ENCODE assay signal across 12 cellular contexts in genomic region chr19:38830039-38830733, GRCh38. TPM values are rescaled to one million over a fixed set of nuclear protein-coding genes. Genes with fewer than 3 reads are reported as not detected.
DNase-seq lines count a peak whose midpoint lies in the region; ATAC-seq and TF ChIP-seq lines count a peak whose summit lies in the region.
"Had no signal": no experiment of that assay in that cellular context is flagged by ENCODE, and none has a peak within 500 bp of the region (broad histone marks: within the 10 kb centered on the region; RNA-seq: fewer than 3 reads in every experiment).

No MANE protein-coding gene starts in this region.

- peaks cover 14% of the 10 kb centered on the region for H3K36me3 ChIP-seq in CD8-positive, alpha-beta T cell (ENCODE audit: insufficient read depth, low read length)
- peaks cover 30% of the 10 kb centered on the region for H3K36me3 ChIP-seq in OCI-LY7 (ENCODE audit: insufficient read depth, low read length)

- H3K9me2 ChIP-seq in OCI-LY7 (ENCODE audit: insufficient read depth, low read length): no peaks in the 10 kb centered on the region

- no peak overlapping the region for H2AFZ ChIP-seq in OCI-LY7 (ENCODE audit: low read length)

- peaks cover 21% of the 10 kb centered on the region for H3K4me1 ChIP-seq in CD8-positive, alpha-beta T cell (ENCODE audit: insufficient read depth, low read length)
- peaks cover 17% of the 10 kb centered on the region for H3K4me1 ChIP-seq in OCI-LY7 (ENCODE audit: insufficient read depth, low read length, poor library complexity, severe bottlenecking)

- intact Hi-C loops in CD8-positive, alpha-beta T cell (cut with DNase I, micrococcal nuclease): loop anchor here (2.0 to 10.0 kb wide), 6 partner anchors 61 to 1772 kb away; partner anchors contain the start of genes EIF3K (in 1 of the 2), LTBP4 (in 1 of the 2), MAP4K1 (in 1 of the 2) and SUPT5H (in 1 of the 2)
- intact Hi-C loops in OCI-LY7 (cut with micrococcal nuclease; ENCODE audit: unreplicated experiment): no loop called here
- intact Hi-C loops in dorsolateral prefrontal cortex (cut with DNase I): loop anchor here (5.0 kb wide), 6 partner anchors 67 to 428 kb away; partner anchors contain the start of genes NFKBIB (in 2 of the 2), SIRT2 (in 2 of the 2), ACTN4 (in 1 of the 2) and EIF3K (in 1 of the 2)

- peaks cover 7% of the 10 kb centered on the region; the same call in 1 of the 2 replicates for H3K79me2 ChIP-seq in OCI-LY7 (ENCODE audit: insufficient read depth, low read depth, low read length)

- no peak overlapping the region for H3K27ac Mint-ChIP-seq in CD8-positive, alpha-beta T cell
- H3K27ac Mint-ChIP-seq in osteocyte (ENCODE audit: unreplicated experiment): peak overlapping the region; percentile 97

- no peak for TF ChIP-seq CTCF in CD8-positive, alpha-beta T cell (IDR thresholded peaks at IDR 0.05)
- TF ChIP-seq CTCF in OCI-LY7 (conservative IDR thresholded peaks at IDR 0.05; ENCODE audit: low read length) (no peak), dorsolateral prefrontal cortex (IDR thresholded peaks at IDR 0.05 in 54 of 56, conservative IDR thresholded peaks at IDR 0.05 in 2 of 56; ENCODE audit: low read depth in 1 of 56, partially characterized antibody in 56 of 56) (no peak), osteocyte (IDR thresholded peaks at IDR 0.05) (no peak)

- H3K27me3 Mint-ChIP-seq in CD8-positive, alpha-beta T cell (ENCODE audit: low read depth): no peaks in the 10 kb centered on the region
- no peaks in the 10 kb centered on the region for H3K27me3 Mint-ChIP-seq in osteocyte (ENCODE audit: unreplicated experiment)

- H3K4me3 Mint-ChIP-seq in CD8-positive, alpha-beta T cell: peak overlapping the region; percentile 90
- H3K4me3 Mint-ChIP-seq in osteocyte (ENCODE audit: unreplicated experiment): peak overlapping the region; percentile 82

- peak overlapping the region; percentile 100; the same call in 1 of the 2 replicates for H3K4me2 ChIP-seq in OCI-LY7 (ENCODE audit: low read length)

- H3K9me3 Mint-ChIP-seq in CD8-positive, alpha-beta T cell: no peaks in the 10 kb centered on the region
- no peaks in the 10 kb centered on the region for H3K9me3 Mint-ChIP-seq in osteocyte (ENCODE audit: unreplicated experiment)

- no peaks in the 10 kb centered on the region for H3K27me3 ChIP-seq in CD8-positive, alpha-beta T cell (ENCODE audit: insufficient read depth, low read length)
- H3K27me3 ChIP-seq in dorsolateral prefrontal cortex: no peaks in the 10 kb centered on the region
- H3K27me3 ChIP-seq: vagina had no signal

- no TSS peak for BruUV-seq in OCI-LY7 (replicated peaks; lab: Mats Ljungman, UMichigan)

- CTCF ChIA-PET in CD8-positive, alpha-beta T cell (lab: Charles Lee): interaction anchor here (1.0 to 1.2 kb wide), 2 partner anchors 11 to 57 kb away, joined by 3 read pairs; no protein-coding TSS in a partner anchor
- CTCF ChIA-PET in OCI-LY7 (lab: Charles Lee; ENCODE audit: unreplicated experiment): no interaction called here

- H3K36me3 Mint-ChIP-seq in CD8-positive, alpha-beta T cell: peaks cover 47% of the 10 kb centered on the region
- H3K36me3 Mint-ChIP-seq in osteocyte (ENCODE audit: unreplicated experiment): peaks cover 22% of the 10 kb centered on the region

- no peaks in the 10 kb centered on the region for H3K9me3 ChIP-seq in CD8-positive, alpha-beta T cell (ENCODE audit: low read length)
- H3K9me3 ChIP-seq in OCI-LY7 (ENCODE audit: low read length): no peaks in the 10 kb centered on the region
- H3K9me3 ChIP-seq: vagina had no signal

- no peak overlapping the region for H3K27ac ChIP-seq in CD8-positive, alpha-beta T cell (ENCODE audit: low read depth, low read length)
- H3K27ac ChIP-seq in OCI-LY7 (ENCODE audit: low read depth, low read length, poor library complexity, severe bottlenecking) (no peak overlapping the region), dorsolateral prefrontal cortex (peak overlapping the region in 2 of 59 donors; percentile 90 to 92)

- no peak for DNase-seq in CD8-positive, alpha-beta T cell
- DNase-seq in OCI-LY7 (ENCODE audit: low spot score) (no peak), dorsolateral prefrontal cortex (no peak), osteocyte (ENCODE audit: extremely low spot score, unreplicated experiment) (no peak), hippocampal formation (lab: John Stamatoyannopoulos, UW) (no peak), cerebellum (ENCODE audit: low spot score) (no peak), NCI-H1417 treated with DMSO at 0.1 percent for 48 hours (lab: John Stamatoyannopoulos, UW) (no peak)
- DNase-seq in stimulated activated CD8-positive, alpha-beta memory T cell treated with anti-CD3 and anti-CD28 coated beads, Interleukin-4, amount 100 ng/mL, for 48 hours: no peak
- DNase-seq: activated gamma-delta T cell, RPMI8226 had no signal

- POLR2A ChIA-PET in CD8-positive, alpha-beta T cell (lab: Charles Lee): interaction anchor here (0.6 to 3.1 kb wide), 3 partner anchors 11 to 19 kb away, joined by 3 to 38 read pairs (median 27); partner anchors contain the start of gene HNRNPL
- POLR2A ChIA-PET in OCI-LY7 (lab: Charles Lee): interaction anchor here (0.5 to 1.0 kb wide), 4 partner anchors 21 to 834 kb away, joined by 3 to 5 read pairs (median 4); no protein-coding TSS in a partner anchor

- H3K4me1 Mint-ChIP-seq in CD8-positive, alpha-beta T cell (ENCODE audit: low read depth): peaks cover 43% of the 10 kb centered on the region
- H3K4me1 Mint-ChIP-seq in osteocyte (ENCODE audit: unreplicated experiment): peaks cover 16% of the 10 kb centered on the region

- ATAC-seq in CD8-positive, alpha-beta T cell: no peak

- no peaks in the 10 kb centered on the region for H4K20me1 ChIP-seq in OCI-LY7 (ENCODE audit: insufficient read depth, low read length)

- no peak overlapping the region for H3K4me3 ChIP-seq in CD8-positive, alpha-beta T cell (ENCODE audit: low read depth, low read length)
- H3K4me3 ChIP-seq in OCI-LY7 (ENCODE audit: low read depth, low read length, poor library complexity, severe bottlenecking): peak overlapping the region; percentile 85
- peak overlapping the region in 30 of 59 donors; percentile 72 to 96 (median 85) for H3K4me3 ChIP-seq in dorsolateral prefrontal cortex

RNA-seq across cellular contexts. Expression of gene ECH1, which starts 1.4 kb away (rescaled TPM):
- total RNA-seq in CD8-positive, alpha-beta T cell: 10 to 100 TPM; 30.1 to 32.8 TPM
- 68.8 and 70.9 TPM in 2 replicates for total RNA-seq in OCI-LY7 (2014; rRNA removed; shearing (Covaris generic))
- total RNA-seq in OCI-LY7 (2022) (124 and 134 TPM in 2 replicates), dorsolateral prefrontal cortex (100 to 1,000 TPM in 105 of 120 experiments, 10 to 100 TPM in 15; 63.0 to 163 (median 116) TPM), osteocyte (83.6 and 99.1 TPM in 2 replicates), cerebellum (34.5 TPM)

RNA-seq across cellular contexts. Expression of gene LGALS4, which starts 17.4 kb away (rescaled TPM):
- 1 to 10 TPM; 1.8 to 3.4 TPM for total RNA-seq in CD8-positive, alpha-beta T cell
- 0.70 and 1.0 TPM in 2 replicates for total RNA-seq in OCI-LY7 (2014; rRNA removed; shearing (Covaris generic))
- total RNA-seq in OCI-LY7 (2022) (1.1 and 1.3 TPM in 2 replicates), dorsolateral prefrontal cortex (1 to 10 TPM in 81 of 120 experiments, under 1 TPM in 28, not detected in 11; 0.39 to 4.0 (median 1.4) TPM), osteocyte (0.31 TPM in 1 of 2 replicates, not detected in the other), cerebellum (3.2 TPM)
- total RNA-seq: vagina had no signal

RNA-seq across cellular contexts. Expression of gene HNRNPL, which starts 19.6 kb away (rescaled TPM):
- 100 to 1,000 TPM; 615 to 625 TPM for total RNA-seq in CD8-positive, alpha-beta T cell
- total RNA-seq in OCI-LY7 (2014; rRNA removed; shearing (Covaris generic)): 236 and 263 TPM in 2 replicates
- total RNA-seq in OCI-LY7 (2022) (655 and 706 TPM in 2 replicates), dorsolateral prefrontal cortex (100 to 1,000 TPM; 179 to 311 (median 224) TPM), osteocyte (262 and 277 TPM in 2 replicates), cerebellum (188 TPM)

RNA-seq across cellular contexts. Expression of gene LGALS7B, which starts 41.2 kb away (rescaled TPM):
- not detected for total RNA-seq in CD8-positive, alpha-beta T cell
- not detected in 2 replicates for total RNA-seq in OCI-LY7 (2014; rRNA removed; shearing (Covaris generic))
- total RNA-seq in OCI-LY7 (2022): not detected in 2 replicates
- total RNA-seq in dorsolateral prefrontal cortex: not detected
- total RNA-seq in osteocyte: not detected in 2 replicates
- total RNA-seq in cerebellum: not detected
- total RNA-seq: H1 had no signal

RNA-seq across cellular contexts. Expression of gene RINL, which starts 47.9 kb away (rescaled TPM):
- 10 to 100 TPM; 18.1 to 18.4 TPM for total RNA-seq in CD8-positive, alpha-beta T cell
- 26.3 and 33.3 TPM in 2 replicates for total RNA-seq in OCI-LY7 (2014; rRNA removed; shearing (Covaris generic))
- total RNA-seq in OCI-LY7 (2022): 38.4 and 42.1 TPM in 2 replicates
- total RNA-seq in dorsolateral prefrontal cortex: 10 to 100 TPM in 29 of 120 experiments, 1 to 10 TPM in 91; 4.1 to 15.2 (median 8.3) TPM
- 0.55 TPM in 1 of 2 replicates, not detected in the other for total RNA-seq in osteocyte
- 2.7 TPM for total RNA-seq in cerebellum
